In the genomic region with DNA sequence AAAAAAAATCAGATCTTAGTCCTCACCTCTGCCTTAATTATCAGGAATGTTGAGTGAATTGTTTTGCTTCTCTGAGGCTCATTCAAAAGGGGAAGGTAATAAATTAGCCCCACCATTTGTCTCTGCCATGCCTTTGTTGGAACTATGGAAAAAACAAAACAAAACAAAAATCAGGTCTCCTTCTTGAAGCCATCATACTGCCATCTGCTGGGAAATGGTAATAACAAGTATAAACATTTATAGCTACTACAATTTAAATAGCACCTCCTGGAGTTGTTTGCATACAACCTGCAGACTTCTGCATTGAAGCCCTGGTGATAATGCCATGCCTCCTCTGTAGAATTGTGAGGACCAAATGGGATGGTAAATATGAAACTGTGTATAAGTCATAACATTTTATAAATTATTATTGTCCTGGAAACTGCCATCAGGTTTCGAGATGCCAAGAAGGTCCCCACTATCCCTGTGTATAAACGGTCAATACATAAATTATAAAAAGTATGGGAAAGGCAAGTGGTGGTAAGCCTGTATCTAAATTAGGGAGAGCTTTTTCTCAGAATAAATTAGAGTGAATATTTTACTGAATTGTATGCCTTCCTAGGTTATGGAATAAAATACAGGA, we compare ENCODE assay signal across 1 cellular context.
TF ChIP-seq lines count a peak whose summit lies in the region.

No MANE protein-coding gene starts in this region.

TF ChIP-seq in GM23338, 12 proteins besides CTCF, POLR2A, EP300 and RAD21 (continued from another document):
- TF ChIP-seq, protein P1, sequence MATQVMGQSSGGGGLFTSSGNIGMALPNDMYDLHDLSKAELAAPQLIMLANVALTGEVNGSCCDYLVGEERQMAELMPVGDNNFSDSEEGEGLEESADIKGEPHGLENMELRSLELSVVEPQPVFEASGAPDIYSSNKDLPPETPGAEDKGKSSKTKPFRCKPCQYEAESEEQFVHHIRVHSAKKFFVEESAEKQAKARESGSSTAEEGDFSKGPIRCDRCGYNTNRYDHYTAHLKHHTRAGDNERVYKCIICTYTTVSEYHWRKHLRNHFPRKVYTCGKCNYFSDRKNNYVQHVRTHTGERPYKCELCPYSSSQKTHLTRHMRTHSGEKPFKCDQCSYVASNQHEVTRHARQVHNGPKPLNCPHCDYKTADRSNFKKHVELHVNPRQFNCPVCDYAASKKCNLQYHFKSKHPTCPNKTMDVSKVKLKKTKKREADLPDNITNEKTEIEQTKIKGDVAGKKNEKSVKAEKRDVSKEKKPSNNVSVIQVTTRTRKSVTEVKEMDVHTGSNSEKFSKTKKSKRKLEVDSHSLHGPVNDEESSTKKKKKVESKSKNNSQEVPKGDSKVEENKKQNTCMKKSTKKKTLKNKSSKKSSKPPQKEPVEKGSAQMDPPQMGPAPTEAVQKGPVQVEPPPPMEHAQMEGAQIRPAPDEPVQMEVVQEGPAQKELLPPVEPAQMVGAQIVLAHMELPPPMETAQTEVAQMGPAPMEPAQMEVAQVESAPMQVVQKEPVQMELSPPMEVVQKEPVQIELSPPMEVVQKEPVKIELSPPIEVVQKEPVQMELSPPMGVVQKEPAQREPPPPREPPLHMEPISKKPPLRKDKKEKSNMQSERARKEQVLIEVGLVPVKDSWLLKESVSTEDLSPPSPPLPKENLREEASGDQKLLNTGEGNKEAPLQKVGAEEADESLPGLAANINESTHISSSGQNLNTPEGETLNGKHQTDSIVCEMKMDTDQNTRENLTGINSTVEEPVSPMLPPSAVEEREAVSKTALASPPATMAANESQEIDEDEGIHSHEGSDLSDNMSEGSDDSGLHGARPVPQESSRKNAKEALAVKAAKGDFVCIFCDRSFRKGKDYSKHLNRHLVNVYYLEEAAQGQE (IDR thresholded peaks at IDR 0.05; ENCODE audit: unreplicated experiment): no peak
